19 cellular contexts compared by ENCODE assay signal in genomic region chr9:91811024-91811909, GRCh38.
DNase-seq lines count a peak whose midpoint lies in the region; ATAC-seq, FAIRE-seq and TF ChIP-seq lines count a peak whose summit lies in the region.
"Had no signal": no experiment of that assay in that cellular context is flagged by ENCODE, and none has a peak within 500 bp of the region (broad histone marks: within the 10 kb centered on the region; RNA-seq: fewer than 3 reads in every experiment).

No MANE protein-coding gene starts in this region.

- H4K8ac ChIP-seq in H1 (ENCODE audit: extremely low read depth, insufficient read depth, low read length), result peak overlapping the region; percentile 45; the same call in 1 of the 2 replicates

- H3K36me3 ChIP-seq in cardiac muscle cell, result no peaks in the 10 kb centered on the region
- no peaks in the 10 kb centered on the region for H3K36me3 ChIP-seq in right atrium auricular region
- no peaks in the 10 kb centered on the region for H3K36me3 ChIP-seq in H1 (ENCODE audit: control insufficient read depth in 2 of 4, insufficient read depth in 4 of 4, low read length in 3 of 4)
- H3K36me3 ChIP-seq in testis (ENCODE audit: low read depth, missing control alignments), result no peaks in the 10 kb centered on the region
- H3K36me3 ChIP-seq: brain microvascular endothelial cell had no signal

- no peak overlapping the region for H2AK5ac ChIP-seq in H1 (ENCODE audit: low read depth, low read length)

- 89% methylated on average over 18 of the region's 19 CpGs; no CpG with 5 or more reads in 1 of the 2 experiments for WGBS in H1 (ENCODE audit: extremely low coverage in 1 of 2, insufficient coverage in 1 of 2, insufficient read length in 1 of 2, insufficient replicate concordance in 2 of 2, low coverage in 1 of 2, low lambda C conversion rate in 2 of 2, missing lambda C conversion rate in 1 of 2), 2 experiments
- WGBS in testis, 2 donors, result 85 to 92% methylated on average over 19 of the region's 19 CpGs

- H4K91ac ChIP-seq in H1 (replicated peaks; ENCODE audit: insufficient read length, low read length), result no peak overlapping the region

- CTCF ChIA-PET in H1 (lab: Charles Lee; ENCODE audit: partially characterized antibody), result interaction anchor here (1.2 to 1.5 kb wide), 2 partner anchors 19 to 40 kb away, joined by 4 to 5 read pairs; no protein-coding TSS in a partner anchor

- H3K79me1 ChIP-seq in H1 (ENCODE audit: low read depth, low read length), result no peaks in the 10 kb centered on the region

- H3K9me3 ChIP-seq in cardiac muscle cell (ENCODE audit: low read depth) (no peaks in the 10 kb centered on the region), right atrium auricular region (no peaks in the 10 kb centered on the region), H1 (ENCODE audit: insufficient read depth in 2 of 2, low read depth in 1 of 2, low read length in 1 of 2) (no peaks in the 10 kb centered on the region), testis (no peaks in the 10 kb centered on the region)

- H4K5ac ChIP-seq in H1 (ENCODE audit: insufficient read length, low read depth, low read length), result no peak overlapping the region

- no peak overlapping the region for H3K4me2 ChIP-seq in H1 (ENCODE audit: insufficient read depth in 1 of 2, low read depth in 2 of 2, low read length in 2 of 2)

- no peaks in the 10 kb centered on the region for H3K23me2 ChIP-seq in H1 (ENCODE audit: low read depth, low read length)

- no peak overlapping the region for H2BK15ac ChIP-seq in H1 (ENCODE audit: low read length)

- H3K4me3 ChIP-seq in cardiac muscle cell, result no peak overlapping the region
- H3K4me3 ChIP-seq in right atrium auricular region, result no peak overlapping the region
- H3K4me3 ChIP-seq in H1 (ENCODE audit: extremely low read depth in 1 of 4, insufficient read depth in 2 of 4, low read depth in 3 of 4, low read length in 4 of 4), result no peak overlapping the region
- H3K4me3 ChIP-seq in testis, result no peak overlapping the region

- H3K4ac ChIP-seq in H1 (replicated peaks; ENCODE audit: insufficient read length, low read depth, low read length), result no peak overlapping the region

- H3K27ac Mint-ChIP-seq in nephron, result peak overlapping the region in 2 of 3 experiments; percentile 45 to 46
- H3K27ac Mint-ChIP-seq: activated CD4-positive, alpha-beta T cell treated with anti-CD3 and anti-CD28 coated beads for 36 hours; activated naive CD4-positive, alpha-beta T cell treated with anti-CD3 and anti-CD28 coated beads for 36 hours; B cell; T-helper 17 cell; type B pancreatic cell had no signal

- no peak overlapping the region for H2BK20ac ChIP-seq in H1 (ENCODE audit: low read length)

- H4K20me1 ChIP-seq in H1 (replicated peaks in 1 of 2; ENCODE audit: control insufficient read depth in 1 of 2, insufficient read depth in 2 of 2, low read length in 2 of 2), result no peaks in the 10 kb centered on the region

- intact Hi-C loops in testis (cut with DNase I; ENCODE audit: low total_unique reads) (no loop called here), left colon (cut with DNase I, micrococcal nuclease) (no loop called here)

- no peaks in the 10 kb centered on the region for H3K79me2 ChIP-seq in H1 (ENCODE audit: control insufficient read depth in 1 of 2, insufficient read depth in 2 of 2, low read length in 2 of 2)

- ATAC-seq in left colon, result no peak
- ATAC-seq: activated CD4-positive, alpha-beta T cell treated with anti-CD3 and anti-CD28 coated beads for 36 hours; effector memory CD8-positive, alpha-beta T cell; T-helper 17 cell had no signal

- no peak overlapping the region for H3K4me3 Mint-ChIP-seq in nephron
- H3K4me3 Mint-ChIP-seq: activated CD4-positive, alpha-beta T cell treated with anti-CD3 and anti-CD28 coated beads for 36 hours; activated naive CD4-positive, alpha-beta T cell treated with anti-CD3 and anti-CD28 coated beads for 36 hours; B cell; effector memory CD8-positive, alpha-beta T cell; T-helper 17 cell; type B pancreatic cell had no signal

- POLR2A ChIA-PET in H1 (lab: Charles Lee; ENCODE audit: partially characterized antibody), result no interaction called here

- DNase-seq in cardiac muscle cell (ENCODE audit: low read depth in 1 of 2, low spot score in 1 of 2), result no peak
- DNase-seq in right atrium auricular region (ENCODE audit: low spot score), result no peak
- DNase-seq in H1 (ENCODE audit: low read depth in 1 of 2, low spot score in 2 of 2), result peak in 1 of 2 experiments; percentile 44
- no peak for DNase-seq in testis
- no peak for DNase-seq in activated CD4-positive, alpha-beta T cell treated with anti-CD3 and anti-CD28 coated beads for 48 hours
- DNase-seq in NK-92 (lab: John Stamatoyannopoulos, UW; ENCODE audit: unreplicated experiment), result no peak
- DNase-seq in left colon, result no peak
- DNase-seq: activated CD4-positive, alpha-beta T cell treated with anti-CD3 and anti-CD28 coated beads for 36 hours; activated naive CD4-positive, alpha-beta T cell treated with anti-CD3 and anti-CD28 coated beads for 36 hours; brain microvascular endothelial cell; effector memory CD8-positive, alpha-beta T cell; Kasumi-1; NCI-H69; RPMI8226; stimulated activated naive CD4-positive, alpha-beta T cell treated with Interleukin-2 at 50 U/mL for 16 hours; T-helper 17 cell had no signal

- H3K27ac ChIP-seq in cardiac muscle cell (peak overlapping the region; percentile 21), right atrium auricular region (no peak overlapping the region), H1 (ENCODE audit: low read depth, low read length) (no peak overlapping the region), testis (no peak overlapping the region)
- H3K27ac ChIP-seq: brain microvascular endothelial cell had no signal

- no peak overlapping the region for H2BK120ac ChIP-seq in H1 (replicated peaks; ENCODE audit: low read depth, low read length)

- no peak overlapping the region for H3K9ac ChIP-seq in H1 (replicated peaks in 1 of 4; ENCODE audit: extremely low read depth in 1 of 4, low read depth in 3 of 4, low read length in 3 of 4)

- no peak overlapping the region for H3K56ac ChIP-seq in H1 (replicated peaks; ENCODE audit: insufficient read length, low read depth, low read length)

- peaks cover 3% of the 10 kb centered on the region for H3K27me3 Mint-ChIP-seq in nephron (ENCODE audit: low read depth)
- H3K27me3 Mint-ChIP-seq: activated CD4-positive, alpha-beta T cell treated with anti-CD3 and anti-CD28 coated beads for 36 hours; B cell had no signal

- no peak overlapping the region for H3K23ac ChIP-seq in H1 (ENCODE audit: insufficient read length)

- H3K4me1 ChIP-seq in cardiac muscle cell (ENCODE audit: low read depth) (peaks cover 42% of the 10 kb centered on the region), right atrium auricular region (peaks cover 0 to 31% of the 10 kb centered on the region in 2 donors), H1 (replicated peaks in 1 of 4; ENCODE audit: control insufficient read depth in 3 of 4, insufficient read depth in 4 of 4, low read length in 3 of 4) (no peaks in the 10 kb centered on the region), testis (no peaks in the 10 kb centered on the region)

- TF ChIP-seq RAD21 in H1 (IDR thresholded peaks at IDR 0.05 in 1 of 2, conservative IDR thresholded peaks at IDR 0.05 in 1 of 2; ENCODE audit: low read depth in 2 of 2, low read length in 2 of 2), result no peak

- FAIRE-seq in H1 (lab: Jason Lieb, UNC), result no peak

- peaks cover under 1% of the 10 kb centered on the region for H3K36me3 Mint-ChIP-seq in nephron (ENCODE audit: low read depth)

- H3K14ac ChIP-seq in H1 (ENCODE audit: insufficient read length), result no peak overlapping the region

- TF ChIP-seq POLR2A in H1 (IDR thresholded peaks at IDR 0.05; ENCODE audit: control extremely low read depth in 1 of 2, low read depth in 2 of 2, low read length in 2 of 2) (no peak), testis (IDR thresholded peaks at IDR 0.05) (no peak)

- H3K27me3 ChIP-seq in cardiac muscle cell (no peaks in the 10 kb centered on the region), right atrium auricular region (no peaks in the 10 kb centered on the region), H1 (replicated peaks in 1 of 4; ENCODE audit: control insufficient read depth in 3 of 4, extremely low read depth in 1 of 4, insufficient read depth in 3 of 4, low read length in 3 of 4) (no peaks in the 10 kb centered on the region), testis (no peaks in the 10 kb centered on the region)
- H3K27me3 ChIP-seq: brain microvascular endothelial cell had no signal

- peaks cover 38% of the 10 kb centered on the region for H3K4me1 Mint-ChIP-seq in nephron
- H3K4me1 Mint-ChIP-seq: activated CD4-positive, alpha-beta T cell treated with anti-CD3 and anti-CD28 coated beads for 36 hours; B cell had no signal

- H3K9me3 Mint-ChIP-seq in nephron, result no peaks in the 10 kb centered on the region
- H3K9me3 Mint-ChIP-seq: activated naive CD4-positive, alpha-beta T cell treated with anti-CD3 and anti-CD28 coated beads for 36 hours; effector memory CD8-positive, alpha-beta T cell; type B pancreatic cell had no signal

- no peak overlapping the region for H3K18ac ChIP-seq in H1 (ENCODE audit: extremely low read depth, low read length)

- no peak for TF ChIP-seq EP300 in H1 (IDR thresholded peaks at IDR 0.05; ENCODE audit: borderline replicate concordance in 1 of 2, low read depth in 2 of 2, low read length in 2 of 2)

- H2AFZ ChIP-seq in H1 (ENCODE audit: low read length), result no peak overlapping the region

- no peak for TF ChIP-seq CTCF in cardiac muscle cell (IDR thresholded peaks at IDR 0.05; ENCODE audit: low read depth, low read length)
- no peak for TF ChIP-seq CTCF in right atrium auricular region (IDR thresholded peaks at IDR 0.05)
- TF ChIP-seq CTCF in H1 (IDR thresholded peaks at IDR 0.05; ENCODE audit: control extremely low read depth in 1 of 3, insufficient read depth in 1 of 3, low read depth in 1 of 3, low read length in 3 of 3), result no peak
- TF ChIP-seq CTCF in nephron (IDR thresholded peaks at IDR 0.05; ENCODE audit: unreplicated experiment in 3 of 3), result no peak
- no peak for TF ChIP-seq CTCF in testis (IDR thresholded peaks at IDR 0.05)

- no peak overlapping the region for H2BK5ac ChIP-seq in H1 (ENCODE audit: low read depth, low read length)

- H2BK12ac ChIP-seq in H1 (ENCODE audit: low read depth, low read length), result no peak overlapping the region

TF ChIP-seq in H1, 55 proteins besides CTCF, POLR2A, EP300 and RAD21 (continues in another document):
- no peak for TF ChIP-seq RNF2 (IDR thresholded peaks at IDR 0.05; ENCODE audit: borderline replicate concordance, low read depth, low read length, missing control alignments, poor library complexity, severe bottlenecking)
- TF ChIP-seq POLR2AphosphoS5 (IDR thresholded peaks at IDR 0.05; ENCODE audit: low read depth, low read length), result no peak
- TF ChIP-seq, protein P1, sequence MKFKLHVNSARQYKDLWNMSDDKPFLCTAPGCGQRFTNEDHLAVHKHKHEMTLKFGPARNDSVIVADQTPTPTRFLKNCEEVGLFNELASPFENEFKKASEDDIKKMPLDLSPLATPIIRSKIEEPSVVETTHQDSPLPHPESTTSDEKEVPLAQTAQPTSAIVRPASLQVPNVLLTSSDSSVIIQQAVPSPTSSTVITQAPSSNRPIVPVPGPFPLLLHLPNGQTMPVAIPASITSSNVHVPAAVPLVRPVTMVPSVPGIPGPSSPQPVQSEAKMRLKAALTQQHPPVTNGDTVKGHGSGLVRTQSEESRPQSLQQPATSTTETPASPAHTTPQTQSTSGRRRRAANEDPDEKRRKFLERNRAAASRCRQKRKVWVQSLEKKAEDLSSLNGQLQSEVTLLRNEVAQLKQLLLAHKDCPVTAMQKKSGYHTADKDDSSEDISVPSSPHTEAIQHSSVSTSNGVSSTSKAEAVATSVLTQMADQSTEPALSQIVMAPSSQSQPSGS (IDR thresholded peaks at IDR 0.05; ENCODE audit: low read length), result no peak
